2 cellular contexts compared by ENCODE assay signal in genomic region chr4:176358083-176358469, GRCh38.
A peak's percentile ranks its signal among the peaks of the same experiment; 100 is the strongest.
TF ChIP-seq lines count a peak whose summit lies in the region.

No MANE protein-coding gene starts in this region.

TF ChIP-seq in HepG2, 621 proteins besides CTCF, POLR2A, EP300 and RAD21:
- TF ChIP-seq NFYC (CRISPR knock-in tag; IDR thresholded peaks at IDR 0.05) = no peak
- TF ChIP-seq ARNT (IDR thresholded peaks at IDR 0.05) = no peak
- peak; percentile 26; the same call in 1 of the 2 replicates for TF ChIP-seq CEBPB (IDR thresholded peaks at IDR 0.05; ENCODE audit: borderline replicate concordance, low read depth, low read length)
- TF ChIP-seq SMAD3 (CRISPR knock-in tag; IDR thresholded peaks at IDR 0.05) = no peak
- TF ChIP-seq ZNF841 (CRISPR knock-in tag; IDR thresholded peaks at IDR 0.05; ENCODE audit: borderline replicate concordance) = no peak
- no peak for TF ChIP-seq SATB2 (CRISPR knock-in tag; IDR thresholded peaks at IDR 0.05)
- TF ChIP-seq ZMYM4 (CRISPR knock-in tag; IDR thresholded peaks at IDR 0.05) = no peak

TF ChIP-seq in IMR-90, 13 proteins besides CTCF, POLR2A, EP300 and RAD21:
- TF ChIP-seq MXI1 (IDR thresholded peaks at IDR 0.05; ENCODE audit: borderline replicate concordance, low read depth, low read length) = no peak
- peak; percentile 74 for TF ChIP-seq CEBPB (IDR thresholded peaks at IDR 0.05; ENCODE audit: low read depth, low read length)
